In the genomic region with DNA sequence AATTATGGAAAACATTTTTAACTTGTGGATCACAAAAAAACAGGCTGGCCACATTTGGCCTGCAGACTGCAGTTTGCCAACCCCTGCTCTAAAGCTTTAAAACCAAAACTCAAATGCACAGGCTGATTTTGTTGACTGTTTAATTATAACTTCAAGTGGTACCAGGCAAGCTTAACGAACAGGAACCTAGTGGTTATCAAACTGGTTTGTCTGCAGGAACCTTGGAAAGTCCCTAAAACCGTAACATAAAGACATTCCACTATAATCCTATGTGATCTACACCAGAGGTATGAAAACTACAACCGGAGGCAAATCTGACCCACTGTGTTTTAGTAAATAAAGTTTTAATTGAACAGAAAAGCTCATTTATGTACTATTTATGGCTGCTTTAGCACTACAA, we compare ENCODE assay signal across 8 cellular contexts. TPM values are rescaled to one million over a fixed set of nuclear protein-coding genes. Genes with fewer than 3 reads are reported as not detected.
DNase-seq lines count a peak whose midpoint lies in the region; ATAC-seq and TF ChIP-seq lines count a peak whose summit lies in the region.

No MANE protein-coding gene starts in this region.

- H3K27me3 Mint-ChIP-seq in activated T-cell treated with anti-CD3 and anti-CD28 coated beads, Interleukin-2, amount 50 U/mL, for 4 hours (ENCODE audit: low read depth) = no peaks in the 10 kb centered on the region
- H3K27me3 Mint-ChIP-seq in activated CD4-positive, alpha-beta memory T cell treated with anti-CD3 and anti-CD28 coated beads for 36 hours = no peaks in the 10 kb centered on the region
- no peaks in the 10 kb centered on the region for H3K27me3 Mint-ChIP-seq in stimulated activated naive CD8-positive, alpha-beta T cell treated with anti-CD3 and anti-CD28 coated beads, Interleukin-15, amount 100 ng/mL, for 72 hours

- peaks cover 74% of the 10 kb centered on the region for H3K4me1 Mint-ChIP-seq in activated T-cell treated with anti-CD3 and anti-CD28 coated beads, Interleukin-2, amount 50 U/mL, for 4 hours (ENCODE audit: low read depth)
- H3K4me1 Mint-ChIP-seq in activated CD4-positive, alpha-beta memory T cell treated with anti-CD3 and anti-CD28 coated beads for 36 hours (ENCODE audit: low read depth) = peaks cover 67% of the 10 kb centered on the region
- peaks cover 71% of the 10 kb centered on the region for H3K4me1 Mint-ChIP-seq in stimulated activated naive CD8-positive, alpha-beta T cell treated with anti-CD3 and anti-CD28 coated beads, Interleukin-15, amount 100 ng/mL, for 72 hours

- H3K36me3 Mint-ChIP-seq in activated T-cell treated with anti-CD3 and anti-CD28 coated beads, Interleukin-2, amount 50 U/mL, for 4 hours (ENCODE audit: insufficient read depth) = peaks cover 2% of the 10 kb centered on the region
- H3K36me3 Mint-ChIP-seq in activated CD4-positive, alpha-beta memory T cell treated with anti-CD3 and anti-CD28 coated beads for 36 hours = no peaks in the 10 kb centered on the region

- TF ChIP-seq CTCF in WERI-Rb-1 (IDR thresholded peaks at IDR 0.05; ENCODE audit: low read depth, low read length) = no peak

- H3K4me3 ChIP-seq in WERI-Rb-1 (ENCODE audit: low read depth, low read length) = no peak overlapping the region

- CTCF ChIA-PET in activated CD4-positive, alpha-beta memory T cell treated with anti-CD3 and anti-CD28 coated beads for 36 hours (lab: Charles Lee) = interaction anchor here (0.7 to 0.9 kb wide), 2 partner anchors 30 to 45 kb away, joined by 3 read pairs; no protein-coding TSS in a partner anchor

- H3K36me3 ChIP-seq in WERI-Rb-1 = peaks cover 4% of the 10 kb centered on the region; the same call in 1 of the 2 replicates

- no peaks in the 10 kb centered on the region for H3K9me3 Mint-ChIP-seq in activated T-cell treated with anti-CD3 and anti-CD28 coated beads, Interleukin-2, amount 50 U/mL, for 4 hours
- no peaks in the 10 kb centered on the region for H3K9me3 Mint-ChIP-seq in activated CD4-positive, alpha-beta memory T cell treated with anti-CD3 and anti-CD28 coated beads for 36 hours
- H3K9me3 Mint-ChIP-seq in stimulated activated naive CD8-positive, alpha-beta T cell treated with anti-CD3 and anti-CD28 coated beads, Interleukin-15, amount 100 ng/mL, for 72 hours = no peaks in the 10 kb centered on the region

- H3K27me3 ChIP-seq in WERI-Rb-1 (ENCODE audit: insufficient read depth, low read depth, severe bottlenecking) = no peaks in the 10 kb centered on the region

- no peaks in the 10 kb centered on the region for H3K9me3 ChIP-seq in WERI-Rb-1 (ENCODE audit: severe bottlenecking)

- POLR2A ChIA-PET in activated CD4-positive, alpha-beta memory T cell treated with anti-CD3 and anti-CD28 coated beads for 36 hours (lab: Charles Lee) = no interaction called here

- peak in 1 of 2 donors; percentile 23 for ATAC-seq in activated T-cell treated with anti-CD3 and anti-CD28 coated beads, Interleukin-2, amount 50 U/mL, for 4 hours
- peak; percentile 65 for ATAC-seq in HG03045 (IDR thresholded peaks at IDR 0.05; ENCODE audit: unreplicated experiment)
- ATAC-seq in stimulated activated naive CD8-positive, alpha-beta T cell treated with anti-CD3 and anti-CD28 coated beads, Interleukin-15, amount 100 ng/mL, for 72 hours = peak; percentile 76

- peak overlapping the region; percentile 33 for H3K4me3 Mint-ChIP-seq in activated T-cell treated with anti-CD3 and anti-CD28 coated beads, Interleukin-2, amount 50 U/mL, for 4 hours
- H3K4me3 Mint-ChIP-seq in activated CD4-positive, alpha-beta memory T cell treated with anti-CD3 and anti-CD28 coated beads for 36 hours = peak overlapping the region; percentile 34
- H3K4me3 Mint-ChIP-seq in stimulated activated naive CD8-positive, alpha-beta T cell treated with anti-CD3 and anti-CD28 coated beads, Interleukin-15, amount 100 ng/mL, for 72 hours = peak overlapping the region; percentile 69 to 78

- intact Hi-C loops in activated CD4-positive, alpha-beta memory T cell treated with anti-CD3 and anti-CD28 coated beads for 36 hours (cut with micrococcal nuclease) = loop anchor here (5.0 kb wide), 1 partner anchor 33 kb away; no protein-coding TSS in a partner anchor

- no peak overlapping the region for H3K27ac ChIP-seq in WERI-Rb-1

- DNase-seq in activated T-cell treated with anti-CD3 and anti-CD28 coated beads, Interleukin-2, amount 50 U/mL, for 4 hours = no peak
- DNase-seq in activated T-cell treated with anti-CD3 and anti-CD28 coated beads for 4 hours = no peak
- DNase-seq in activated CD4-positive, alpha-beta memory T cell treated with anti-CD3 and anti-CD28 coated beads for 36 hours = no peak
- DNase-seq in stimulated activated naive CD8-positive, alpha-beta T cell treated with anti-CD3 and anti-CD28 coated beads, Interleukin-15, amount 100 ng/mL, for 72 hours = no peak
- no peak for DNase-seq in NCI-H226
- DNase-seq in NCI-H774 (lab: John Stamatoyannopoulos, UW) = no peak
- DNase-seq in WERI-Rb-1 = no peak

- peak overlapping the region; percentile 66 for H3K27ac Mint-ChIP-seq in activated CD4-positive, alpha-beta memory T cell treated with anti-CD3 and anti-CD28 coated beads for 36 hours
- H3K27ac Mint-ChIP-seq in stimulated activated naive CD8-positive, alpha-beta T cell treated with anti-CD3 and anti-CD28 coated beads, Interleukin-15, amount 100 ng/mL, for 72 hours = peak overlapping the region; percentile 89 to 96

RNA-seq across cellular contexts. Expression of a gene that starts 52.4 kb away (rescaled TPM):
- total RNA-seq in activated T-cell treated with anti-CD3 and anti-CD28 coated beads, Interleukin-2, amount 50 U/mL, for 4 hours = 100 to 1,000 TPM; 141 to 161 (median 154) TPM
- total RNA-seq in activated CD4-positive, alpha-beta memory T cell treated with anti-CD3 and anti-CD28 coated beads for 36 hours = 100 to 1,000 TPM; 158 to 167 TPM
